Comparison of ENCODE assay signal across 2 cellular contexts in genomic region chrX:69162466-69162865, GRCh38.
TF ChIP-seq lines count a peak whose summit lies in the region.

No MANE protein-coding gene starts in this region.

TF ChIP-seq in HCT116, 20 proteins besides CTCF, POLR2A, EP300 and RAD21:
- TF ChIP-seq ZNF274 (IDR thresholded peaks at IDR 0.05; ENCODE audit: low read depth, low read length) = no peak
- no peak for TF ChIP-seq CBX3 (IDR thresholded peaks at IDR 0.05; ENCODE audit: low read depth)

TF ChIP-seq in K562, 482 proteins besides CTCF, POLR2A, EP300 and RAD21:
- TF ChIP-seq ZNF764 (CRISPR knock-in tag; IDR thresholded peaks at IDR 0.05; ENCODE audit: low read depth) (no peak), GABPB1 (CRISPR knock-in tag; IDR thresholded peaks at IDR 0.05) (no peak), MCM2 (IDR thresholded peaks at IDR 0.05; ENCODE audit: low read depth) (no peak), HNRNPLL (IDR thresholded peaks at IDR 0.05; ENCODE audit: low read depth, low read length, poor library complexity, severe bottlenecking) (no peak), U2AF1 (optimal IDR thresholded peaks at IDR 0.05; ENCODE audit: low read depth, low read length) (no peak), ZNF146 (CRISPR knock-in tag; IDR thresholded peaks at IDR 0.05; ENCODE audit: unreplicated experiment) (no peak)
